Comparison of ENCODE assay signal across 11 cellular contexts in the genomic region with DNA sequence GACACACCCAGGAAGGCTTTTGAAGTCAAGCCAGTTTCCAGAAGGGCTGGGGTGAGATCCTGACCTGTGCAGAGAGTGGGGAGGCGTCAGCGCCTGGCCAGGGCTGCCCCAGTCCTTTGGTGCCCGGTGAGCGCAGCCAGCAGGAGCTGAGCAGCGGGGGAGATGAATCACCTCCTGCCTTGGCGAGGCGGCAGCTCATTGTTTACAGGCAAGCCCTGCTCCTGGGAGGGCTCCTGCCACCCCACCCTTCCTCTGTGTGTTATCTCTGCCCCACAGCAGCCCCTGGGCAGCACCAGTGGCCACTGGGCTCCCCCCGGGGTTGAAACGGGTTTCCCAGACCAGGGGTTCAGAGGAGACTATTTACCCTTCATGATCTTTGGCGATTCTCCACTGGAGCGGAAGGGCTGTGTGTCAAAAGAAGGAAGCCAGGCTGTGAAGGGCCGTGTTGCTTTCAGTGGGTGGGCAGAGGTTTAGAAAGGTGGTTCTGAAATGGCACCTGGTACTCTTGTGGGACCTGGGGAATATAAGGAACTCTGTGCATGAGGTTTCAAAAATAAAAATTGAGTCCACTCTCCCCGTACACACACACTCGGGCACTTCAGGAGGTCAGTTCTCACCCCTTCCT. TPM values are rescaled to one million over a fixed set of nuclear protein-coding genes. Genes with fewer than 3 reads are reported as not detected.
DNase-seq lines count a peak whose midpoint lies in the region; ATAC-seq, FAIRE-seq and TF ChIP-seq lines count a peak whose summit lies in the region.
"Had no signal": no experiment of that assay in that cellular context is flagged by ENCODE, and none has a peak within 500 bp of the region (broad histone marks: within the 10 kb centered on the region; RNA-seq: fewer than 3 reads in every experiment).

No MANE protein-coding gene starts in this region.

- 57% methylated on average over 5 of the region's 14 CpGs for WGBS in right lobe of liver (ENCODE audit: insufficient coverage, low coverage, low lambda C conversion rate, missing lambda C conversion rate)

- no peaks in the 10 kb centered on the region for H3K4me1 ChIP-seq in right lobe of liver
- H3K4me1 ChIP-seq: neural progenitor cell had no signal

- peaks cover 0 to 41% (median 18%) of the 10 kb centered on the region in 4 donors for H3K36me3 ChIP-seq in right lobe of liver
- H3K36me3 ChIP-seq: neural progenitor cell had no signal

- TF ChIP-seq CTCF in activated CD8-positive, alpha-beta T cell treated with anti-CD3 and anti-CD28 coated beads for 36 hours (IDR thresholded peaks at IDR 0.05), result no peak
- TF ChIP-seq CTCF in right lobe of liver (IDR thresholded peaks at IDR 0.05), result no peak
- TF ChIP-seq CTCF in D721Med (IDR thresholded peaks at IDR 0.05; ENCODE audit: insufficient read depth, missing control alignments), result no peak

- H3K4me3 ChIP-seq in right lobe of liver, result no peak overlapping the region
- H3K4me3 ChIP-seq: neural progenitor cell had no signal

- CTCF ChIA-PET in activated CD8-positive, alpha-beta T cell treated with anti-CD3 and anti-CD28 coated beads, Interleukin-2, amount 10 ng/mL, durations not matched to agents 7 days and 5 days (lab: Charles Lee), result interaction anchor here (0.9 to 1.5 kb wide), 3 partner anchors 33 to 82 kb away, joined by 3 to 4 read pairs (median 4); no protein-coding TSS in a partner anchor
- CTCF ChIA-PET in activated CD8-positive, alpha-beta T cell treated with anti-CD3 and anti-CD28 coated beads for 36 hours (lab: Charles Lee), result no interaction called here

- no peaks in the 10 kb centered on the region for H3K9me3 ChIP-seq in right lobe of liver

- peaks cover 3% of the 10 kb centered on the region for H3K27me3 Mint-ChIP-seq in activated CD8-positive, alpha-beta T cell treated with anti-CD3 and anti-CD28 coated beads, Interleukin-2, amount 10 ng/mL, durations not matched to agents 7 days and 5 days (ENCODE audit: low read depth)
- no peaks in the 10 kb centered on the region for H3K27me3 Mint-ChIP-seq in activated CD8-positive, alpha-beta T cell treated with anti-CD3 and anti-CD28 coated beads for 36 hours
- no peaks in the 10 kb centered on the region for H3K27me3 Mint-ChIP-seq in dendritic cell treated with granulocyte-macrophage colony-stimulating factor and Interleukin-4, amounts not matched to agents 40 ng/mL and 50 ng/mL, for 4 days

- no peak for FAIRE-seq in D721Med (lab: Jason Lieb, UNC)

- no peaks in the 10 kb centered on the region for H3K27me3 ChIP-seq in right lobe of liver
- H3K27me3 ChIP-seq: neural progenitor cell had no signal

- POLR2A ChIA-PET in activated CD8-positive, alpha-beta T cell treated with anti-CD3 and anti-CD28 coated beads, Interleukin-2, amount 10 ng/mL, durations not matched to agents 7 days and 5 days (lab: Charles Lee), result interaction anchor here (1.2 to 1.6 kb wide), 3 partner anchors 11 to 45 kb away, joined by 3 to 4 read pairs (median 3); a partner anchor contains a TSS
- POLR2A ChIA-PET in activated CD8-positive, alpha-beta T cell treated with anti-CD3 and anti-CD28 coated beads for 36 hours (lab: Charles Lee), result interaction anchor here (0.7 kb wide), 1 partner anchor 10 kb away, joined by 3 read pairs; no protein-coding TSS in a partner anchor

- intact Hi-C loops in activated CD8-positive, alpha-beta T cell treated with anti-CD3 and anti-CD28 coated beads for 36 hours (cut with micrococcal nuclease), result no loop called here
- intact Hi-C loops in dendritic cell treated with granulocyte-macrophage colony-stimulating factor and Interleukin-4, amounts not matched to agents 40 ng/mL and 50 ng/mL, for 4 days (cut with micrococcal nuclease), result no loop called here
- intact Hi-C loops in right lobe of liver (cut with DNase I), result no loop called here

- no peak for TF ChIP-seq POLR2A in right lobe of liver (IDR thresholded peaks at IDR 0.05)

- no peak overlapping the region for H3K27ac ChIP-seq in right lobe of liver
- H3K27ac ChIP-seq: 22Rv1, neural progenitor cell had no signal

- H3K4me1 Mint-ChIP-seq in activated CD8-positive, alpha-beta T cell treated with anti-CD3 and anti-CD28 coated beads, Interleukin-2, amount 10 ng/mL, durations not matched to agents 7 days and 5 days (ENCODE audit: low read depth), result no peaks in the 10 kb centered on the region
- H3K4me1 Mint-ChIP-seq in activated CD8-positive, alpha-beta T cell treated with anti-CD3 and anti-CD28 coated beads for 36 hours (ENCODE audit: low read depth), result no peaks in the 10 kb centered on the region
- H3K4me1 Mint-ChIP-seq in dendritic cell treated with granulocyte-macrophage colony-stimulating factor and Interleukin-4, amounts not matched to agents 40 ng/mL and 50 ng/mL, for 4 days (ENCODE audit: low read depth), result no peaks in the 10 kb centered on the region
- H3K4me1 Mint-ChIP-seq: neural progenitor cell had no signal

- DNase-seq in activated CD8-positive, alpha-beta T cell treated with anti-CD3 and anti-CD28 coated beads, Interleukin-2, amount 10 ng/mL, durations not matched to agents 7 days and 5 days, result no peak
- no peak for DNase-seq in activated CD8-positive, alpha-beta T cell treated with anti-CD3 and anti-CD28 coated beads for 36 hours
- DNase-seq in right lobe of liver, result no peak
- peak; percentile 62 for DNase-seq in ureter (ENCODE audit: low spot score)
- no peak for DNase-seq in NCI-H2171 (lab: John Stamatoyannopoulos, UW)
- DNase-seq in iPS-NIHi7 (ENCODE audit: extremely low spot score), result no peak
- DNase-seq in D721Med (ENCODE audit: insufficient read length, low spot score), result no peak
- DNase-seq: GOT3 had no signal

- H3K4me3 Mint-ChIP-seq in activated CD8-positive, alpha-beta T cell treated with anti-CD3 and anti-CD28 coated beads, Interleukin-2, amount 10 ng/mL, durations not matched to agents 7 days and 5 days, result no peak overlapping the region
- no peak overlapping the region for H3K4me3 Mint-ChIP-seq in activated CD8-positive, alpha-beta T cell treated with anti-CD3 and anti-CD28 coated beads for 36 hours
- H3K4me3 Mint-ChIP-seq in dendritic cell treated with granulocyte-macrophage colony-stimulating factor and Interleukin-4, amounts not matched to agents 40 ng/mL and 50 ng/mL, for 4 days, result no peak overlapping the region
- H3K4me3 Mint-ChIP-seq: neural progenitor cell had no signal

- peaks cover 35% of the 10 kb centered on the region for H3K36me3 Mint-ChIP-seq in activated CD8-positive, alpha-beta T cell treated with anti-CD3 and anti-CD28 coated beads, Interleukin-2, amount 10 ng/mL, durations not matched to agents 7 days and 5 days (ENCODE audit: low read depth)
- H3K36me3 Mint-ChIP-seq in activated CD8-positive, alpha-beta T cell treated with anti-CD3 and anti-CD28 coated beads for 36 hours (ENCODE audit: low read depth), result peaks cover 15% of the 10 kb centered on the region
- peaks cover 66% of the 10 kb centered on the region for H3K36me3 Mint-ChIP-seq in dendritic cell treated with granulocyte-macrophage colony-stimulating factor and Interleukin-4, amounts not matched to agents 40 ng/mL and 50 ng/mL, for 4 days (ENCODE audit: low read depth)

- no peaks in the 10 kb centered on the region for H3K9me3 Mint-ChIP-seq in activated CD8-positive, alpha-beta T cell treated with anti-CD3 and anti-CD28 coated beads, Interleukin-2, amount 10 ng/mL, durations not matched to agents 7 days and 5 days (ENCODE audit: insufficient read depth)
- no peaks in the 10 kb centered on the region for H3K9me3 Mint-ChIP-seq in activated CD8-positive, alpha-beta T cell treated with anti-CD3 and anti-CD28 coated beads for 36 hours
- no peaks in the 10 kb centered on the region for H3K9me3 Mint-ChIP-seq in dendritic cell treated with granulocyte-macrophage colony-stimulating factor and Interleukin-4, amounts not matched to agents 40 ng/mL and 50 ng/mL, for 4 days
- H3K9me3 Mint-ChIP-seq: neural progenitor cell had no signal

- H3K27ac Mint-ChIP-seq in activated CD8-positive, alpha-beta T cell treated with anti-CD3 and anti-CD28 coated beads, Interleukin-2, amount 10 ng/mL, durations not matched to agents 7 days and 5 days, result no peak overlapping the region
- H3K27ac Mint-ChIP-seq in activated CD8-positive, alpha-beta T cell treated with anti-CD3 and anti-CD28 coated beads for 36 hours, result no peak overlapping the region
- H3K27ac Mint-ChIP-seq in dendritic cell treated with granulocyte-macrophage colony-stimulating factor and Interleukin-4, amounts not matched to agents 40 ng/mL and 50 ng/mL, for 4 days, result peak overlapping the region; percentile 44
- H3K27ac Mint-ChIP-seq: neural progenitor cell had no signal

- peak; percentile 29 for ATAC-seq in activated CD8-positive, alpha-beta T cell treated with anti-CD3 and anti-CD28 coated beads, Interleukin-2, amount 10 ng/mL, durations not matched to agents 7 days and 5 days
- ATAC-seq in activated CD8-positive, alpha-beta T cell treated with anti-CD3 and anti-CD28 coated beads for 36 hours, result no peak
- peak in 3 of 4 donors; percentile 23 to 30 (median 29) for ATAC-seq in right lobe of liver

RNA-seq across cellular contexts. Expression of a gene that starts 14.1 kb away (rescaled TPM):
- total RNA-seq in activated CD8-positive, alpha-beta T cell treated with anti-CD3 and anti-CD28 coated beads, Interleukin-2, amount 10 ng/mL, durations not matched to agents 7 days and 5 days, result 1 to 10 TPM in 1 of 2 experiments, under 1 TPM in 1; 0.89 to 2.0 TPM
- 1 to 10 TPM in 1 of 2 experiments, under 1 TPM in 1; 0.69 to 1.8 TPM for total RNA-seq in activated CD8-positive, alpha-beta T cell treated with anti-CD3 and anti-CD28 coated beads for 36 hours
- total RNA-seq in right lobe of liver (1 to 10 TPM in 5 of 6 experiments, under 1 TPM in 1; 0.92 to 4.1 (median 2.0) TPM), ureter (303 TPM)

RNA-seq across cellular contexts. Expression of a gene that starts 40.1 kb away (rescaled TPM):
- 10 to 100 TPM; 88.7 to 93.7 TPM for total RNA-seq in activated CD8-positive, alpha-beta T cell treated with anti-CD3 and anti-CD28 coated beads, Interleukin-2, amount 10 ng/mL, durations not matched to agents 7 days and 5 days
- 10 to 100 TPM; 73.0 to 75.8 TPM for total RNA-seq in activated CD8-positive, alpha-beta T cell treated with anti-CD3 and anti-CD28 coated beads for 36 hours
- total RNA-seq in right lobe of liver, result 10 to 100 TPM; 24.0 to 36.0 (median 27.0) TPM
- total RNA-seq in ureter, result 106 TPM

RNA-seq across cellular contexts. Expression of a gene that starts 40.3 kb away (rescaled TPM):
- 10 to 100 TPM; 37.6 to 43.9 TPM for total RNA-seq in activated CD8-positive, alpha-beta T cell treated with anti-CD3 and anti-CD28 coated beads, Interleukin-2, amount 10 ng/mL, durations not matched to agents 7 days and 5 days
- total RNA-seq in activated CD8-positive, alpha-beta T cell treated with anti-CD3 and anti-CD28 coated beads for 36 hours, result 10 to 100 TPM; 33.3 to 34.2 TPM
- total RNA-seq in right lobe of liver (10 to 100 TPM; 13.5 to 24.8 (median 18.4) TPM), ureter (91.1 TPM)

RNA-seq across cellular contexts. Expression of a gene that starts 57.8 kb away (rescaled TPM):
- 10 to 100 TPM; 52.2 to 56.9 TPM for total RNA-seq in activated CD8-positive, alpha-beta T cell treated with anti-CD3 and anti-CD28 coated beads, Interleukin-2, amount 10 ng/mL, durations not matched to agents 7 days and 5 days
- 10 to 100 TPM; 43.4 to 50.7 TPM for total RNA-seq in activated CD8-positive, alpha-beta T cell treated with anti-CD3 and anti-CD28 coated beads for 36 hours
- total RNA-seq in right lobe of liver (10 to 100 TPM; 38.6 to 87.4 (median 76.9) TPM), ureter (24.2 TPM)

Comparison
In these comparisons a context has a peak if more than half of its experiments do, and no peak if none do; other contexts are left out.
1. RNA of a gene that starts 14.1 kb away (total RNA-seq): 303 TPM in ureter (single experiment); 0.92 to 4.1 TPM in right lobe of liver, 0.89 to 2.0 TPM in activated CD8-positive, alpha-beta T cell treated with anti-CD3 and anti-CD28 coated beads, Interleukin-2, amount 10 ng/mL, durations not matched to agents 7 days and 5 days and 0.69 to 1.8 TPM in activated CD8-positive, alpha-beta T cell treated with anti-CD3 and anti-CD28 coated beads for 36 hours; every median in the first group is over 10 times any median in the second.